15 cellular contexts compared by ENCODE assay signal in the genomic region with DNA sequence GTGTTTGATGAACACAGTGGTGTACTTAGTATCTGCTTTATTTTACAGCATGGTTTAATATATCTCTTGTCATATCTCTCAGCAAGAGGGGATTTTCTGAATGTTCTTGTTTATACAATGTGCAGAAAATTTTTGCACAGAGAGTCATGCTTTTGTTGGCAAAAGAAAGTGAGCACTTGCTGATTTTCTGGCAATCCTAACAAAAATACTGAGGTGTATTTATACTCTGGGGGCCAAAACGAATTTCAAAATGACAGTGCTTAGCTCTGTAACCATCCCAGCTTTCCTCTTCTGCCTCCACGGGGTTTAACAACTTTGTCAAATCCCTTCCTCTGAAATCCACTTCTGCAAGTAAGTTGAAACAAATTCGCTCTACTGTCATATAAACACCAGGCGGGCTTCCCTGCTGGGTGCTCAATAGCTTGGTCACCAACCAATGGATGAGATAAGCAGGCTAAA.
A peak's percentile ranks its signal among the peaks of the same experiment; 100 is the strongest.
DNase-seq lines count a peak whose midpoint lies in the region; ATAC-seq and TF ChIP-seq lines count a peak whose summit lies in the region.
"Had no signal": no experiment of that assay in that cellular context is flagged by ENCODE, and none has a peak within 500 bp of the region (broad histone marks: within the 10 kb centered on the region; RNA-seq: fewer than 3 reads in every experiment).

No MANE protein-coding gene starts in this region.

- TF ChIP-seq POLR2A in spleen (IDR thresholded peaks at IDR 0.05), result no peak

- ATAC-seq in SK-N-SH treated with all-trans-retinoic acid at 6 μM for 48 hours, result peak; percentile 83
- no peak for ATAC-seq in CD8-positive, alpha-beta T cell
- ATAC-seq in activated CD8-positive, alpha-beta T cell treated with anti-CD3 and anti-CD28 coated beads, Interleukin-2, amount 10 ng/mL, durations not matched to agents 7 days and 5 days, result no peak
- ATAC-seq: pancreas; stimulated activated memory B cell treated with anti-CD40 and anti-IgM and Interleukin-4, amounts not matched to agents 10 μg/mL and 1 μg/mL and 100 μg/mL, for 72 hours had no signal

- DNase-seq in BJ (ENCODE audit: low read depth) (peak; percentile 47), fibroblast of pulmonary artery (ENCODE audit: low read depth) (peak; percentile 52), spleen (no peak), hypothalamus (lab: John Stamatoyannopoulos, UW) (no peak)
- DNase-seq in CD8-positive, alpha-beta T cell, result no peak
- no peak for DNase-seq in activated CD8-positive, alpha-beta T cell treated with anti-CD3 and anti-CD28 coated beads, Interleukin-2, amount 10 ng/mL, durations not matched to agents 7 days and 5 days
- DNase-seq: activated CD4-positive, alpha-beta T cell treated with anti-CD3 and anti-CD28 coated beads, Interleukin-2, amount 50 U/mL, for 1 hour; activated effector memory CD4-positive, alpha-beta T cell treated with Interleukin-2 at 50 U/mL for 16 hours; colonic mucosa; pancreas; stimulated activated CD4-positive, alpha-beta T cell treated with anti-CD3 and anti-CD28 coated beads, Interleukin-2, amount 100 ng/mL, for 48 hours had no signal

- H3K9me3 ChIP-seq in spleen, result peaks cover 0 to 3% (median 0%) of the 10 kb centered on the region in 8 donors
- H3K9me3 ChIP-seq in CD8-positive, alpha-beta T cell (ENCODE audit: low read length), result no peaks in the 10 kb centered on the region
- H3K9me3 ChIP-seq: colonic mucosa, pancreas had no signal

- no peak overlapping the region for H3K27ac Mint-ChIP-seq in CD8-positive, alpha-beta T cell
- H3K27ac Mint-ChIP-seq in activated CD8-positive, alpha-beta T cell treated with anti-CD3 and anti-CD28 coated beads, Interleukin-2, amount 10 ng/mL, durations not matched to agents 7 days and 5 days, result no peak overlapping the region
- H3K27ac Mint-ChIP-seq: CD14-positive monocyte; stimulated activated memory B cell treated with anti-CD40 and anti-IgM and Interleukin-4, amounts not matched to agents 10 μg/mL and 1 μg/mL and 100 μg/mL, for 72 hours had no signal

- no peak overlapping the region for H3K9ac ChIP-seq in rectal smooth muscle tissue (ENCODE audit: low read length)

- TF ChIP-seq CTCF in BJ (IDR thresholded peaks at IDR 0.05; ENCODE audit: insufficient read depth, low read depth, low read length) (no peak), fibroblast of pulmonary artery (IDR thresholded peaks at IDR 0.05; ENCODE audit: low read length, missing control alignments) (no peak), spleen (IDR thresholded peaks at IDR 0.05 in 8 of 11, conservative IDR thresholded peaks at IDR 0.05 in 3 of 11) (no peak)
- no peak for TF ChIP-seq CTCF in CD8-positive, alpha-beta T cell (IDR thresholded peaks at IDR 0.05)

- H3K27ac ChIP-seq in rectal smooth muscle tissue (ENCODE audit: low read depth, low read length), result peak overlapping the region; percentile 33
- no peak overlapping the region for H3K27ac ChIP-seq in spleen
- H3K27ac ChIP-seq in CD8-positive, alpha-beta T cell (ENCODE audit: low read depth, low read length), result no peak overlapping the region
- H3K27ac ChIP-seq: colonic mucosa, pancreas had no signal

- WGBS in spleen, 5 donors, result 31 to 49% (median 40%) methylated on average over 4 of the region's 4 CpGs

- no peaks in the 10 kb centered on the region for H3K4me1 Mint-ChIP-seq in CD8-positive, alpha-beta T cell (ENCODE audit: low read depth)
- no peaks in the 10 kb centered on the region for H3K4me1 Mint-ChIP-seq in activated CD8-positive, alpha-beta T cell treated with anti-CD3 and anti-CD28 coated beads, Interleukin-2, amount 10 ng/mL, durations not matched to agents 7 days and 5 days (ENCODE audit: low read depth)
- H3K4me1 Mint-ChIP-seq: CD14-positive monocyte; stimulated activated memory B cell treated with anti-CD40 and anti-IgM and Interleukin-4, amounts not matched to agents 10 μg/mL and 1 μg/mL and 100 μg/mL, for 72 hours had no signal

- H3K27me3 ChIP-seq in BJ (ENCODE audit: control insufficient read depth, insufficient read depth, low read length) (no peaks in the 10 kb centered on the region), rectal smooth muscle tissue (ENCODE audit: control insufficient read depth, insufficient read depth, low read length) (no peaks in the 10 kb centered on the region), spleen (replicated peaks in 1 of 7) (no peaks in the 10 kb centered on the region)
- no peaks in the 10 kb centered on the region for H3K27me3 ChIP-seq in CD8-positive, alpha-beta T cell (ENCODE audit: insufficient read depth, low read length)
- H3K27me3 ChIP-seq: colonic mucosa, pancreas had no signal

- H3K4me3 ChIP-seq in BJ (ENCODE audit: low read depth, low read length), result no peak overlapping the region
- no peak overlapping the region for H3K4me3 ChIP-seq in fibroblast of pulmonary artery (replicated peaks; ENCODE audit: low read depth, low read length)
- no peak overlapping the region for H3K4me3 ChIP-seq in rectal smooth muscle tissue (ENCODE audit: low read length)
- H3K4me3 ChIP-seq in spleen, result no peak overlapping the region
- H3K4me3 ChIP-seq in CD8-positive, alpha-beta T cell (ENCODE audit: low read depth, low read length), result no peak overlapping the region
- H3K4me3 ChIP-seq: colonic mucosa, pancreas had no signal

- CTCF ChIA-PET in BJ (lab: Yijun Ruan, JAX), result interaction anchor here (1.3 kb wide), 1 partner anchor 127 kb away, joined by 3 read pairs; no protein-coding TSS in a partner anchor
- CTCF ChIA-PET in CD8-positive, alpha-beta T cell (lab: Charles Lee), result no interaction called here
- CTCF ChIA-PET in activated CD8-positive, alpha-beta T cell treated with anti-CD3 and anti-CD28 coated beads, Interleukin-2, amount 10 ng/mL, durations not matched to agents 7 days and 5 days (lab: Charles Lee), result no interaction called here

- POLR2A ChIA-PET in BJ (lab: Charles Lee), result interaction anchor here (0.7 kb wide), 1 partner anchor 277 kb away, joined by 3 read pairs; no protein-coding TSS in a partner anchor
- POLR2A ChIA-PET in CD8-positive, alpha-beta T cell (lab: Charles Lee), result no interaction called here
- POLR2A ChIA-PET in activated CD8-positive, alpha-beta T cell treated with anti-CD3 and anti-CD28 coated beads, Interleukin-2, amount 10 ng/mL, durations not matched to agents 7 days and 5 days (lab: Charles Lee), result no interaction called here

- no peak overlapping the region for H3K4me3 Mint-ChIP-seq in CD8-positive, alpha-beta T cell
- H3K4me3 Mint-ChIP-seq in activated CD8-positive, alpha-beta T cell treated with anti-CD3 and anti-CD28 coated beads, Interleukin-2, amount 10 ng/mL, durations not matched to agents 7 days and 5 days, result no peak overlapping the region
- H3K4me3 Mint-ChIP-seq: CD14-positive monocyte; stimulated activated memory B cell treated with anti-CD40 and anti-IgM and Interleukin-4, amounts not matched to agents 10 μg/mL and 1 μg/mL and 100 μg/mL, for 72 hours had no signal

- no peaks in the 10 kb centered on the region for H3K36me3 Mint-ChIP-seq in CD8-positive, alpha-beta T cell
- H3K36me3 Mint-ChIP-seq in activated CD8-positive, alpha-beta T cell treated with anti-CD3 and anti-CD28 coated beads, Interleukin-2, amount 10 ng/mL, durations not matched to agents 7 days and 5 days (ENCODE audit: low read depth), result no peaks in the 10 kb centered on the region
- H3K36me3 Mint-ChIP-seq: CD14-positive monocyte; stimulated activated memory B cell treated with anti-CD40 and anti-IgM and Interleukin-4, amounts not matched to agents 10 μg/mL and 1 μg/mL and 100 μg/mL, for 72 hours had no signal

- H3K36me3 ChIP-seq in BJ (ENCODE audit: control insufficient read depth, insufficient read depth, low read length), result no peaks in the 10 kb centered on the region
- no peaks in the 10 kb centered on the region for H3K36me3 ChIP-seq in rectal smooth muscle tissue (ENCODE audit: control insufficient read depth, insufficient read depth, low read length)
- no peaks in the 10 kb centered on the region for H3K36me3 ChIP-seq in spleen
- no peaks in the 10 kb centered on the region for H3K36me3 ChIP-seq in CD8-positive, alpha-beta T cell (ENCODE audit: insufficient read depth, low read length)
- H3K36me3 ChIP-seq: colonic mucosa, pancreas had no signal

- intact Hi-C loops in spleen (cut with DNase I; ENCODE audit: low total_unique reads), result no loop called here
- intact Hi-C loops in CD8-positive, alpha-beta T cell (cut with DNase I, micrococcal nuclease), result no loop called here

- peaks cover 6% of the 10 kb centered on the region for H3K27me3 Mint-ChIP-seq in CD8-positive, alpha-beta T cell (ENCODE audit: low read depth)
- H3K27me3 Mint-ChIP-seq in activated CD8-positive, alpha-beta T cell treated with anti-CD3 and anti-CD28 coated beads, Interleukin-2, amount 10 ng/mL, durations not matched to agents 7 days and 5 days (ENCODE audit: low read depth), result peaks cover 10% of the 10 kb centered on the region
- H3K27me3 Mint-ChIP-seq: stimulated activated memory B cell treated with anti-CD40 and anti-IgM and Interleukin-4, amounts not matched to agents 10 μg/mL and 1 μg/mL and 100 μg/mL, for 72 hours had no signal

- H3K9me3 Mint-ChIP-seq in CD8-positive, alpha-beta T cell, result no peaks in the 10 kb centered on the region
- no peaks in the 10 kb centered on the region for H3K9me3 Mint-ChIP-seq in activated CD8-positive, alpha-beta T cell treated with anti-CD3 and anti-CD28 coated beads, Interleukin-2, amount 10 ng/mL, durations not matched to agents 7 days and 5 days (ENCODE audit: insufficient read depth)
- H3K9me3 Mint-ChIP-seq: stimulated activated memory B cell treated with anti-CD40 and anti-IgM and Interleukin-4, amounts not matched to agents 10 μg/mL and 1 μg/mL and 100 μg/mL, for 72 hours had no signal

- H3K4me1 ChIP-seq in rectal smooth muscle tissue (ENCODE audit: control insufficient read depth, insufficient read depth, low read length) (peaks cover 13% of the 10 kb centered on the region), spleen (no peaks in the 10 kb centered on the region)
- no peaks in the 10 kb centered on the region for H3K4me1 ChIP-seq in CD8-positive, alpha-beta T cell (ENCODE audit: insufficient read depth, low read length)
- H3K4me1 ChIP-seq: colonic mucosa, pancreas had no signal

TF ChIP-seq in SK-N-SH treated with all-trans-retinoic acid at 6 μM for 48 hours, 23 proteins besides CTCF, POLR2A, EP300 and RAD21 (continues in another document):
- TF ChIP-seq BACH2 (CRISPR knock-in tag; IDR thresholded peaks at IDR 0.05; ENCODE audit: borderline replicate concordance), result no peak
- TF ChIP-seq CSDC2 (CRISPR knock-in tag; IDR thresholded peaks at IDR 0.05), result no peak

Comparison
In these comparisons a context has a peak if more than half of its experiments do, and no peak if none do; other contexts are left out.
1. DNase-seq: peak in BJ (single experiment) and fibroblast of pulmonary artery (single experiment); none in spleen (single experiment), CD8-positive, alpha-beta T cell (0 of 7), hypothalamus (0 of 51) and activated CD8-positive, alpha-beta T cell treated with anti-CD3 and anti-CD28 coated beads, Interleukin-2, amount 10 ng/mL, durations not matched to agents 7 days and 5 days (single experiment).